17 cellular contexts compared by ENCODE assay signal in genomic region chr17:20187049-20187448, GRCh38.
DNase-seq lines count a peak whose midpoint lies in the region; ATAC-seq and TF ChIP-seq lines count a peak whose summit lies in the region.
"Had no signal": no experiment of that assay in that cellular context is flagged by ENCODE, and none has a peak within 500 bp of the region (broad histone marks: within the 10 kb centered on the region; RNA-seq: fewer than 3 reads in every experiment).

No MANE protein-coding gene starts in this region.

- peaks cover 49% of the 10 kb centered on the region for H3K4me1 ChIP-seq in HUES6 (ENCODE audit: control insufficient read depth, insufficient read depth, low read length)
- H3K4me1 ChIP-seq: body of pancreas had no signal

- no peak for TF ChIP-seq CTCF in brain (conservative IDR thresholded peaks at IDR 0.05)

- H3K4me3 Mint-ChIP-seq in brain: peak overlapping the region in 2 of 5 experiments; percentile 23 to 71
- H3K4me3 Mint-ChIP-seq: CD4-positive, alpha-beta memory T cell; stimulated activated naive B cell treated with anti-CD40 and anti-IgM and Interleukin-4, amounts not matched to agents 10 μg/mL and 1 μg/mL and 100 μg/mL, for 72 hours had no signal

- peaks cover 78% of the 10 kb centered on the region for H3K4me1 Mint-ChIP-seq in brain

- ATAC-seq in HG03442 (IDR thresholded peaks at IDR 0.05; ENCODE audit: unreplicated experiment): no peak
- ATAC-seq: body of pancreas; stimulated activated naive B cell treated with anti-CD40 and anti-IgM and Interleukin-4, amounts not matched to agents 10 μg/mL and 1 μg/mL and 100 μg/mL, for 72 hours had no signal

- DNase-seq in AG08395 (ENCODE audit: low spot score): peak; percentile 54
- DNase-seq in NCI-H2171 treated with DMSO at 0.1 percent for 48 hours (lab: John Stamatoyannopoulos, UW): no peak
- DNase-seq in retina: no peak
- no peak for DNase-seq in NCI-H2196 treated with DMSO at 0.1 percent for 48 hours (lab: John Stamatoyannopoulos, UW; ENCODE audit: unreplicated experiment)
- DNase-seq: activated CD4-positive, CD25-positive, alpha-beta regulatory T cell treated with anti-CD3 and anti-CD28 coated beads, Interleukin-2, amount 50 U/mL, for 72 hours; body of pancreas; CD4-positive, alpha-beta memory T cell; NCI-H1417 treated with DMSO at 0.1 percent for 48 hours; posterior cingulate gyrus; SHP77 treated with DMSO at 0.1 percent for 48 hours; small intestine; stimulated activated naive B cell treated with anti-CD40 and anti-IgM and Interleukin-4, amounts not matched to agents 10 μg/mL and 1 μg/mL and 100 μg/mL, for 72 hours had no signal

- no peaks in the 10 kb centered on the region for H3K27me3 Mint-ChIP-seq in brain
- H3K27me3 Mint-ChIP-seq: CD4-positive, alpha-beta memory T cell; stimulated activated naive B cell treated with anti-CD40 and anti-IgM and Interleukin-4, amounts not matched to agents 10 μg/mL and 1 μg/mL and 100 μg/mL, for 72 hours had no signal

- no peaks in the 10 kb centered on the region for H3K9me3 ChIP-seq in HUES6 (ENCODE audit: control insufficient read depth, insufficient read depth, low read depth, low read length)
- H3K9me3 ChIP-seq: body of pancreas had no signal

- peaks cover 4% of the 10 kb centered on the region for H3K36me3 Mint-ChIP-seq in brain
- H3K36me3 Mint-ChIP-seq: CD4-positive, alpha-beta memory T cell; stimulated activated naive B cell treated with anti-CD40 and anti-IgM and Interleukin-4, amounts not matched to agents 10 μg/mL and 1 μg/mL and 100 μg/mL, for 72 hours had no signal

- H3K9ac ChIP-seq in HUES6 (ENCODE audit: low read length): no peak overlapping the region

- no peaks in the 10 kb centered on the region for H3K36me3 ChIP-seq in HUES6 (ENCODE audit: control insufficient read depth, insufficient read depth, low read length)

- peaks cover 0 to 4% (median 0%) of the 10 kb centered on the region in 5 experiments for H3K9me3 Mint-ChIP-seq in brain
- H3K9me3 Mint-ChIP-seq: activated T-helper 2 cell treated with anti-CD3 and anti-CD28 coated beads, Interferon-gamma antibody, Interleukin-2, Interleukin-4, amounts not matched to agents 10 μg/mL and 5 μg/mL and 100 μg/mL, durations not matched to agents 14 hours and 24 hours and 36 hours; CD4-positive, alpha-beta memory T cell; stimulated activated naive B cell treated with anti-CD40 and anti-IgM and Interleukin-4, amounts not matched to agents 10 μg/mL and 1 μg/mL and 100 μg/mL, for 72 hours had no signal

- H3K27ac Mint-ChIP-seq in brain: peak overlapping the region in 3 of 5 experiments; percentile 87 to 98 (median 92)
- H3K27ac Mint-ChIP-seq: activated T-helper 2 cell treated with anti-CD3 and anti-CD28 coated beads, Interferon-gamma antibody, Interleukin-2, Interleukin-4, amounts not matched to agents 10 μg/mL and 5 μg/mL and 100 μg/mL, durations not matched to agents 14 hours and 24 hours and 36 hours; CD4-positive, alpha-beta memory T cell; stimulated activated naive B cell treated with anti-CD40 and anti-IgM and Interleukin-4, amounts not matched to agents 10 μg/mL and 1 μg/mL and 100 μg/mL, for 72 hours had no signal

- H3K4me3 ChIP-seq in HUES6 (ENCODE audit: low read depth, low read length): no peak overlapping the region
- H3K4me3 ChIP-seq: body of pancreas had no signal

- no peaks in the 10 kb centered on the region for H3K27me3 ChIP-seq in HUES6 (ENCODE audit: control insufficient read depth, insufficient read depth, low read length)
- no peaks in the 10 kb centered on the region for H3K27me3 ChIP-seq in layer of hippocampus (ENCODE audit: control insufficient read depth, insufficient read depth, low read length)
- H3K27me3 ChIP-seq: body of pancreas had no signal

- H3K27ac ChIP-seq in HUES6 (ENCODE audit: low read depth, low read length): peak overlapping the region; percentile 9; the same call in 1 of the 2 replicates
- peak overlapping the region; percentile 56 for H3K27ac ChIP-seq in layer of hippocampus (ENCODE audit: low read depth, low read length)
- H3K27ac ChIP-seq: body of pancreas had no signal
